In genomic region chr19:47141252-47141651, GRCh38 we compare ENCODE assay signal across 1 cellular context.
TF ChIP-seq lines count a peak whose summit lies in the region.
"Not testable (repeated sequence)": the region's sequence is repeated elsewhere in the genome, so short reads cannot be mapped to it uniquely, and the experiment has no call there.

No MANE protein-coding gene starts in this region.

TF ChIP-seq in K562, 482 proteins besides CTCF, POLR2A, EP300 and RAD21:
- TF ChIP-seq JUND (IDR thresholded peaks at IDR 0.05; ENCODE audit: borderline replicate concordance, low read depth, low read length) (peak; percentile 35; the same call in 1 of the 2 replicates), ATF3 (IDR thresholded peaks at IDR 0.05) (peak; percentile 75), TRIM24 (IDR thresholded peaks at IDR 0.05) (0 out of 4 replicates have a peak, but pooled peaks of 1 of the 2 experiments have one; percentile 6), FOSL1 (tag; conservative IDR thresholded peaks at IDR 0.05) (peak; percentile 48; the same call in 1 of the 2 replicates), ADNP (tag; IDR thresholded peaks at IDR 0.05) (0 out of 2 replicates have a peak, but pooled peaks have one; percentile 20)
- TF ChIP-seq JUND (tag; IDR thresholded peaks at IDR 0.05; ENCODE audit: borderline replicate concordance, low read depth, low read length); ATF3 (CRISPR knock-in tag; conservative IDR thresholded peaks at IDR 0.05): not testable (repeated sequence)
TF ChIP-seq in K562: peak in this region for 5; not testable (repeated sequence) for 477.
